27 cellular contexts compared by ENCODE assay signal in genomic region chr15:32833323-32833944, GRCh38.
DNase-seq lines count a peak whose midpoint lies in the region; FAIRE-seq and TF ChIP-seq lines count a peak whose summit lies in the region.
"Had no signal": no experiment of that assay in that cellular context is flagged by ENCODE, and none has a peak within 500 bp of the region (broad histone marks: within the 10 kb centered on the region; RNA-seq: fewer than 3 reads in every experiment).

No MANE protein-coding gene starts in this region.

- TF ChIP-seq CTCF in OCI-LY7 (conservative IDR thresholded peaks at IDR 0.05; ENCODE audit: low read length) = no peak
- TF ChIP-seq CTCF in endothelial cell (IDR thresholded peaks at IDR 0.05; ENCODE audit: unreplicated experiment) = no peak
- no peak for TF ChIP-seq CTCF in endodermal cell (conservative IDR thresholded peaks at IDR 0.05)

- TF ChIP-seq POLR2A in GM12892 (IDR thresholded peaks at IDR 0.05; ENCODE audit: low read depth, low read length) = no peak

- H3K36me3 Mint-ChIP-seq in endothelial cell (ENCODE audit: low read depth, unreplicated experiment) (no peaks in the 10 kb centered on the region), endodermal cell (ENCODE audit: low read depth) (no peaks in the 10 kb centered on the region)

- peaks cover 11% of the 10 kb centered on the region for H3K4me1 ChIP-seq in OCI-LY7 (ENCODE audit: insufficient read depth, low read length, poor library complexity, severe bottlenecking)
- peaks cover 63% of the 10 kb centered on the region for H3K4me1 ChIP-seq in skeletal muscle satellite cell (ENCODE audit: control insufficient read depth, insufficient read depth, low read length)
- no peaks in the 10 kb centered on the region for H3K4me1 ChIP-seq in endodermal cell (ENCODE audit: control insufficient read depth, insufficient read depth, low read length)
- H3K4me1 ChIP-seq: colonic mucosa, psoas muscle, upper lobe of left lung had no signal

- no peaks in the 10 kb centered on the region for H3K79me2 ChIP-seq in OCI-LY7 (ENCODE audit: insufficient read depth, low read depth, low read length)

- H3K9ac ChIP-seq in skeletal muscle satellite cell (ENCODE audit: low read depth, low read length) (peak overlapping the region; percentile 24), endodermal cell (ENCODE audit: extremely low read depth, low read length, poor library complexity, severe bottlenecking) (no peak overlapping the region)
- H3K9ac ChIP-seq: neural progenitor cell had no signal

- H3K27ac ChIP-seq in OCI-LY7 (ENCODE audit: low read depth, low read length, poor library complexity, severe bottlenecking) = no peak overlapping the region
- H3K27ac ChIP-seq in endodermal cell (ENCODE audit: low read depth, low read length) = no peak overlapping the region
- H3K27ac ChIP-seq: colonic mucosa, HL-60, neural progenitor cell, psoas muscle, SJSA1, upper lobe of left lung had no signal

- no peaks in the 10 kb centered on the region for H3K36me3 ChIP-seq in OCI-LY7 (ENCODE audit: insufficient read depth, low read length)
- H3K36me3 ChIP-seq in skeletal muscle satellite cell (ENCODE audit: insufficient read depth, low read length) = no peaks in the 10 kb centered on the region
- no peaks in the 10 kb centered on the region for H3K36me3 ChIP-seq in endodermal cell (ENCODE audit: control insufficient read depth, insufficient read depth, low read length)
- H3K36me3 ChIP-seq: colonic mucosa, neural progenitor cell, SJSA1, upper lobe of left lung had no signal

- H3K4me3 ChIP-seq in OCI-LY7 (ENCODE audit: low read depth, low read length, poor library complexity, severe bottlenecking) (no peak overlapping the region), skeletal muscle satellite cell (ENCODE audit: low read length) (no peak overlapping the region), endodermal cell (ENCODE audit: low read length) (no peak overlapping the region)
- H3K4me3 ChIP-seq: colonic mucosa, lung, neural progenitor cell, psoas muscle, SJSA1, upper lobe of left lung had no signal

- H3K4me1 Mint-ChIP-seq in endothelial cell (ENCODE audit: unreplicated experiment) = no peaks in the 10 kb centered on the region
- no peaks in the 10 kb centered on the region for H3K4me1 Mint-ChIP-seq in endodermal cell

- H3K27me3 ChIP-seq in skeletal muscle satellite cell (ENCODE audit: control insufficient read depth, insufficient read depth, low read length) (no peaks in the 10 kb centered on the region), endodermal cell (ENCODE audit: control insufficient read depth, insufficient read depth, low read length, poor library complexity, severe bottlenecking) (no peaks in the 10 kb centered on the region)
- H3K27me3 ChIP-seq: colonic mucosa, neural progenitor cell, SJSA1, upper lobe of left lung had no signal

- POLR2A ChIA-PET in OCI-LY7 (lab: Charles Lee) = interaction anchor here (1.3 kb wide), 1 partner anchor 10 kb away, joined by 5 read pairs; no protein-coding TSS in a partner anchor

- in situ Hi-C loops in KBM-7 (cut with MboI; ENCODE audit: low pct_unique_long_range_greater_than_20kb, low sequenced_read_pairs) = no loop called here

- CTCF ChIA-PET in OCI-LY7 (lab: Charles Lee; ENCODE audit: unreplicated experiment) = no interaction called here

- H3K27me3 Mint-ChIP-seq in endothelial cell (ENCODE audit: unreplicated experiment) = peaks cover 4% of the 10 kb centered on the region
- no peaks in the 10 kb centered on the region for H3K27me3 Mint-ChIP-seq in endodermal cell (ENCODE audit: insufficient read depth)

- H3K27ac Mint-ChIP-seq in endothelial cell (ENCODE audit: unreplicated experiment) = peak overlapping the region; percentile 9
- no peak overlapping the region for H3K27ac Mint-ChIP-seq in endodermal cell
- H3K27ac Mint-ChIP-seq: effector memory CD8-positive, alpha-beta T cell; neural progenitor cell; T-helper 1 cell treated with Interleukin-12 subunit alpha and Interleukin-12 subunit beta and Interleukin-4 antibody, amounts not matched to agents 30 μg/mL and 1 μg/mL, for 36 hours had no signal

- FAIRE-seq in GM12892 (lab: Jason Lieb, UNC) = peak; percentile 24
- FAIRE-seq: HepG2 had no signal

- no peak for DNase-seq in GM12892 (ENCODE audit: insufficient read length)
- DNase-seq in OCI-LY7 (ENCODE audit: low spot score) = no peak
- DNase-seq in endothelial cell (ENCODE audit: low spot score) = no peak
- DNase-seq in KBM-7 = no peak
- no peak for DNase-seq in NCI-H128 (lab: John Stamatoyannopoulos, UW; ENCODE audit: unreplicated experiment)
- DNase-seq in germinal center (ENCODE audit: low spot score) = no peak
- no peak for DNase-seq in endodermal cell
- DNase-seq: activated gamma-delta T cell treated with Interleukin-2 at 50 U/mL for 16 hours; AML-193; colonic mucosa; DMS53; effector memory CD8-positive, alpha-beta T cell; H7; head of caudate nucleus; kidney glomerular epithelial cell; NCI-H1105; NCI-H2029 treated with DMSO at 0.1 percent for 48 hours; psoas muscle; substantia nigra; upper lobe of left lung had no signal

- WGBS in endodermal cell (ENCODE audit: insufficient coverage in 1 of 2, insufficient read length in 1 of 2), 2 experiments = 100% methylated on average over 1 of the region's 1 CpG; no CpG with 5 or more reads in 1 of the 2 experiments

- H2AFZ ChIP-seq in OCI-LY7 (ENCODE audit: low read length) = 0 out of 2 replicates have a peak overlapping the region, but pooled peaks have one; percentile 56

- H3K9me3 Mint-ChIP-seq in endothelial cell (ENCODE audit: unreplicated experiment) (no peaks in the 10 kb centered on the region), endodermal cell (no peaks in the 10 kb centered on the region)
- H3K9me3 Mint-ChIP-seq: effector memory CD8-positive, alpha-beta T cell; neural progenitor cell; T-helper 1 cell treated with Interleukin-12 subunit alpha and Interleukin-12 subunit beta and Interleukin-4 antibody, amounts not matched to agents 30 μg/mL and 1 μg/mL, for 36 hours had no signal

- H3K9me2 ChIP-seq in OCI-LY7 (ENCODE audit: insufficient read depth, low read length) = no peaks in the 10 kb centered on the region

- H3K4me2 ChIP-seq in OCI-LY7 (ENCODE audit: low read length) (no peak overlapping the region), skeletal muscle satellite cell (ENCODE audit: low read length) (no peak overlapping the region)
- H3K4me2 ChIP-seq: neural progenitor cell had no signal

- intact Hi-C loops in OCI-LY7 (cut with micrococcal nuclease; ENCODE audit: unreplicated experiment) = no loop called here

- H3K4me3 Mint-ChIP-seq in endothelial cell (ENCODE audit: unreplicated experiment) (no peak overlapping the region), endodermal cell (no peak overlapping the region)
- H3K4me3 Mint-ChIP-seq: effector memory CD8-positive, alpha-beta T cell; neural progenitor cell; T-helper 1 cell treated with Interleukin-12 subunit alpha and Interleukin-12 subunit beta and Interleukin-4 antibody, amounts not matched to agents 30 μg/mL and 1 μg/mL, for 36 hours had no signal

- no peaks in the 10 kb centered on the region for H3K9me3 ChIP-seq in OCI-LY7 (ENCODE audit: low read length)
- no peaks in the 10 kb centered on the region for H3K9me3 ChIP-seq in skeletal muscle satellite cell (replicated peaks; ENCODE audit: low read length)
- no peaks in the 10 kb centered on the region for H3K9me3 ChIP-seq in endodermal cell (ENCODE audit: control insufficient read depth, low read length)
- H3K9me3 ChIP-seq: colonic mucosa, psoas muscle, SJSA1, upper lobe of left lung had no signal

- no TSS peak for BruUV-seq in OCI-LY7 (replicated peaks; lab: Mats Ljungman, UMichigan)

- H4K20me1 ChIP-seq in OCI-LY7 (ENCODE audit: insufficient read depth, low read length) = no peaks in the 10 kb centered on the region
